ENCODE assay signal across 1 cellular context in genomic region chr11:33437529-33437928, GRCh38.
TF ChIP-seq lines count a peak whose summit lies in the region.

No MANE protein-coding gene starts in this region.

TF ChIP-seq in HepG2, 621 proteins besides CTCF, POLR2A, EP300 and RAD21 (continued from another document):
- peak; percentile 33; the same call in 1 of the 2 replicates for TF ChIP-seq PAXIP1 (CRISPR knock-in tag; conservative IDR thresholded peaks at IDR 0.05)
- TF ChIP-seq SKI (IDR thresholded peaks at IDR 0.05; ENCODE audit: partially characterized antibody), result no peak
